Comparison of ENCODE assay signal across 23 cellular contexts in the genomic region with DNA sequence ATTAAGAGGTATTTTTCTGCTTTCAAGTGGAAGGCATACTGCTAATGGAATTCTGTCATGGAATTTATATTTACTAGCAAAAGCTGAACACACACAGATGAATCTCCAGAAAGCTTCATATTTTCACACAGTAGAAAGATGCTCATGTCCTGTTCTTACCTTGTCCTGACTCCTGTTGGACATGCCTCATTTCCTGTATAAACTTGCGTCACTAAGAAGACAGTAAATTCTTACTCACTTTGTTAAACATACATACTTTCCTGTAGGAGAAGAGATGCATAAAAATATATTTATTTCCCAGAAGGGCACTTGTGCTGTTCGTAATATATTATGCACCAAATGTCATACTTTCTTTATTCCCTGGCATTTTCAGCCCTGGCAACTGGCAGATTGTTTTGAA.
DNase-seq lines count a peak whose midpoint lies in the region; ATAC-seq, FAIRE-seq and TF ChIP-seq lines count a peak whose summit lies in the region.
"Had no signal": no experiment of that assay in that cellular context is flagged by ENCODE, and none has a peak within 500 bp of the region (broad histone marks: within the 10 kb centered on the region; RNA-seq: fewer than 3 reads in every experiment).

No MANE protein-coding gene starts in this region.

- CTCF ChIA-PET in activated CD4-positive, alpha-beta memory T cell treated with anti-CD3 and anti-CD28 coated beads for 36 hours (lab: Charles Lee), result no interaction called here

- no peaks in the 10 kb centered on the region for H3K9me3 ChIP-seq in cardiac muscle cell (ENCODE audit: low read depth)
- H3K9me3 ChIP-seq in astrocyte (ENCODE audit: insufficient read depth, low read depth, low read length), result no peaks in the 10 kb centered on the region
- H3K9me3 ChIP-seq in transverse colon, result no peaks in the 10 kb centered on the region
- H3K9me3 ChIP-seq: psoas muscle, uterus had no signal

- no peak for TF ChIP-seq POLR2A in transverse colon (IDR thresholded peaks at IDR 0.05)

- peaks cover 9% of the 10 kb centered on the region for H3K4me1 Mint-ChIP-seq in astrocyte (ENCODE audit: low read depth, unreplicated experiment)
- no peaks in the 10 kb centered on the region for H3K4me1 Mint-ChIP-seq in activated CD4-positive, alpha-beta memory T cell treated with anti-CD3 and anti-CD28 coated beads for 36 hours (ENCODE audit: low read depth)
- H3K4me1 Mint-ChIP-seq: activated naive CD8-positive, alpha-beta T cell treated with anti-CD3 and anti-CD28 coated beads for 36 hours; CD4-positive, alpha-beta memory T cell; immature natural killer cell; memory B cell; nephron had no signal

- H2AFZ ChIP-seq in astrocyte (ENCODE audit: low read depth, low read length), result no peak overlapping the region

- POLR2A ChIA-PET in activated CD4-positive, alpha-beta memory T cell treated with anti-CD3 and anti-CD28 coated beads for 36 hours (lab: Charles Lee), result no interaction called here

- H3K27ac ChIP-seq in cardiac muscle cell, result peak overlapping the region; percentile 55
- H3K27ac ChIP-seq in astrocyte (ENCODE audit: low read depth, low read length), result peak overlapping the region; percentile 62
- peak overlapping the region in 3 of 4 donors; percentile 2 to 29 (median 26) for H3K27ac ChIP-seq in transverse colon
- H3K27ac ChIP-seq: psoas muscle had no signal

- WGBS in transverse colon (ENCODE audit: low coverage in 1 of 2), 2 donors, result 67 to 75% methylated on average over 2 of the region's 2 CpGs

- no peaks in the 10 kb centered on the region for H4K20me1 ChIP-seq in astrocyte (ENCODE audit: insufficient read depth, low read length)

- intact Hi-C loops in cardiac septum (cut with DNase I), result no loop called here
- intact Hi-C loops in transverse colon (cut with DNase I; ENCODE audit: low total_unique reads), result no loop called here
- intact Hi-C loops in activated CD4-positive, alpha-beta memory T cell treated with anti-CD3 and anti-CD28 coated beads for 36 hours (cut with micrococcal nuclease), result no loop called here

- peak; percentile 39 for TF ChIP-seq EP300 in transverse colon (IDR thresholded peaks at IDR 0.05; ENCODE audit: low read depth)

- H3K27me3 ChIP-seq in cardiac muscle cell (no peaks in the 10 kb centered on the region), astrocyte (ENCODE audit: insufficient read depth, low read length) (no peaks in the 10 kb centered on the region), transverse colon (no peaks in the 10 kb centered on the region)
- H3K27me3 ChIP-seq: uterus had no signal

- H3K9me3 Mint-ChIP-seq in astrocyte (ENCODE audit: unreplicated experiment), result peaks cover 2% of the 10 kb centered on the region
- no peaks in the 10 kb centered on the region for H3K9me3 Mint-ChIP-seq in activated CD4-positive, alpha-beta memory T cell treated with anti-CD3 and anti-CD28 coated beads for 36 hours
- H3K9me3 Mint-ChIP-seq: activated naive CD8-positive, alpha-beta T cell treated with anti-CD3 and anti-CD28 coated beads for 36 hours; activated T-cell treated with anti-CD3 and anti-CD28 coated beads, Interleukin-2, amount 50 U/mL, for 4 hours; effector memory CD8-positive, alpha-beta T cell; memory B cell had no signal

- H3K27ac Mint-ChIP-seq in astrocyte (ENCODE audit: unreplicated experiment), result no peak overlapping the region
- H3K27ac Mint-ChIP-seq in activated CD4-positive, alpha-beta memory T cell treated with anti-CD3 and anti-CD28 coated beads for 36 hours, result no peak overlapping the region
- H3K27ac Mint-ChIP-seq: activated naive CD8-positive, alpha-beta T cell treated with anti-CD3 and anti-CD28 coated beads for 36 hours; CD4-positive, alpha-beta memory T cell; effector memory CD8-positive, alpha-beta T cell; immature natural killer cell; memory B cell; nephron had no signal

- in situ Hi-C loops in transverse colon (cut with MboI; ENCODE audit: low pct_ligation_motif_present in 1 of 4, low pct_unique_long_range_greater_than_20kb in 1 of 4, low sequenced_read_pairs in 3 of 4), result no loop called here

- DNase-seq in cardiac muscle cell (ENCODE audit: low read depth in 1 of 2, low spot score in 1 of 2) (peak in 1 of 2 donors; percentile 63), cardiac septum (ENCODE audit: low spot score) (no peak), astrocyte (ENCODE audit: low read depth) (peak; percentile 73), fibroblast of villous mesenchyme (ENCODE audit: low read depth) (peak; percentile 88), transverse colon (no peak), iPS-NIHi7 (ENCODE audit: extremely low spot score) (no peak)
- DNase-seq in activated CD4-positive, alpha-beta memory T cell treated with anti-CD3 and anti-CD28 coated beads for 36 hours, result no peak
- DNase-seq: activated CD4-positive, alpha-beta T cell treated with anti-CD3 and anti-CD28 coated beads, Interleukin-2, amount 50 U/mL, for 48 hours; activated naive CD8-positive, alpha-beta T cell treated with anti-CD3 and anti-CD28 coated beads for 36 hours; activated T-cell treated with anti-CD3 and anti-CD28 coated beads, Interleukin-2, amount 50 U/mL, for 4 hours; CD4-positive, alpha-beta memory T cell; effector memory CD8-positive, alpha-beta T cell; immature natural killer cell; NCI-H146; NCI-H345; psoas muscle; stimulated activated CD4-positive, alpha-beta T cell treated with anti-CD3 and anti-CD28 coated beads, Interleukin-15, amount 100 ng/mL, for 24 hours; stimulated activated naive CD8-positive, alpha-beta T cell treated with anti-CD3 and anti-CD28 coated beads, Interleukin-15, Interleukin-2, amounts not matched to agents 100 U/mL and 50 U/mL, for 24 hours; uterus had no signal

- H3K9ac ChIP-seq in astrocyte (ENCODE audit: low read length), result peak overlapping the region; percentile 48

- H3K4me3 ChIP-seq in cardiac muscle cell (no peak overlapping the region), astrocyte (ENCODE audit: insufficient read depth, low read depth, low read length) (no peak overlapping the region), fibroblast of villous mesenchyme (ENCODE audit: low read depth, low read length) (no peak overlapping the region), transverse colon (no peak overlapping the region)
- H3K4me3 ChIP-seq: psoas muscle, uterus had no signal

- H3K36me3 Mint-ChIP-seq in astrocyte (ENCODE audit: low read depth, unreplicated experiment), result no peaks in the 10 kb centered on the region
- no peaks in the 10 kb centered on the region for H3K36me3 Mint-ChIP-seq in activated CD4-positive, alpha-beta memory T cell treated with anti-CD3 and anti-CD28 coated beads for 36 hours
- H3K36me3 Mint-ChIP-seq: activated naive CD8-positive, alpha-beta T cell treated with anti-CD3 and anti-CD28 coated beads for 36 hours; CD4-positive, alpha-beta memory T cell; immature natural killer cell; memory B cell had no signal

- peaks cover 6% of the 10 kb centered on the region for H3K79me2 ChIP-seq in astrocyte (ENCODE audit: insufficient read depth, low read length)

- H3K4me3 Mint-ChIP-seq in astrocyte (ENCODE audit: unreplicated experiment), result no peak overlapping the region
- no peak overlapping the region for H3K4me3 Mint-ChIP-seq in activated CD4-positive, alpha-beta memory T cell treated with anti-CD3 and anti-CD28 coated beads for 36 hours
- H3K4me3 Mint-ChIP-seq: activated naive CD8-positive, alpha-beta T cell treated with anti-CD3 and anti-CD28 coated beads for 36 hours; activated T-cell treated with anti-CD3 and anti-CD28 coated beads, Interleukin-2, amount 50 U/mL, for 4 hours; CD4-positive, alpha-beta memory T cell; effector memory CD8-positive, alpha-beta T cell; immature natural killer cell; memory B cell; nephron had no signal

- peak; percentile 63 for FAIRE-seq in astrocyte (lab: Jason Lieb, UNC)
- FAIRE-seq: A204.1 had no signal

- ATAC-seq in GM18520 (IDR thresholded peaks at IDR 0.05; ENCODE audit: unreplicated experiment), result no peak
- ATAC-seq: activated T-cell treated with anti-CD3 and anti-CD28 coated beads, Interleukin-2, amount 50 U/mL, for 4 hours; effector memory CD8-positive, alpha-beta T cell; psoas muscle; stimulated activated naive CD8-positive, alpha-beta T cell treated with anti-CD3 and anti-CD28 coated beads, Interleukin-15, Interleukin-2, amounts not matched to agents 100 U/mL and 50 U/mL, for 24 hours had no signal

- peaks cover 8% of the 10 kb centered on the region for H3K4me1 ChIP-seq in cardiac muscle cell (ENCODE audit: low read depth)
- H3K4me1 ChIP-seq in astrocyte (ENCODE audit: insufficient read depth, low read length), result peaks cover 26% of the 10 kb centered on the region
- peaks cover 0 to 3% (median 0%) of the 10 kb centered on the region in 4 donors for H3K4me1 ChIP-seq in transverse colon
- H3K4me1 ChIP-seq: psoas muscle, uterus had no signal

- no peak overlapping the region for H3K4me2 ChIP-seq in astrocyte (ENCODE audit: low read length)

- no peaks in the 10 kb centered on the region for H3K36me3 ChIP-seq in cardiac muscle cell
- no peaks in the 10 kb centered on the region for H3K36me3 ChIP-seq in astrocyte (ENCODE audit: insufficient read depth, low read length)
- no peaks in the 10 kb centered on the region for H3K36me3 ChIP-seq in transverse colon
- H3K36me3 ChIP-seq: uterus had no signal

- no peaks in the 10 kb centered on the region for H3K27me3 Mint-ChIP-seq in astrocyte (ENCODE audit: low read depth, unreplicated experiment)
- peaks cover 1% of the 10 kb centered on the region for H3K27me3 Mint-ChIP-seq in activated CD4-positive, alpha-beta memory T cell treated with anti-CD3 and anti-CD28 coated beads for 36 hours

- TF ChIP-seq CTCF in cardiac muscle cell (IDR thresholded peaks at IDR 0.05; ENCODE audit: low read depth, low read length), result no peak
- TF ChIP-seq CTCF in astrocyte (IDR thresholded peaks at IDR 0.05; ENCODE audit: insufficient read depth, low read depth, low read length), result no peak
- TF ChIP-seq CTCF in fibroblast of villous mesenchyme (IDR thresholded peaks at IDR 0.05; ENCODE audit: insufficient read depth, low read depth, low read length), result no peak
- TF ChIP-seq CTCF in transverse colon (IDR thresholded peaks at IDR 0.05), result no peak

Comparison
In these comparisons a context has a peak if more than half of its experiments do, and no peak if none do; other contexts are left out.
1. DNase-seq: peak in astrocyte (single experiment) and fibroblast of villous mesenchyme (single experiment); none in cardiac septum (single experiment), transverse colon (single experiment), activated CD4-positive, alpha-beta memory T cell treated with anti-CD3 and anti-CD28 coated beads for 36 hours (single experiment) and iPS-NIHi7 (single experiment).
2. Peak in every context shown above with its lines, with median percentiles within 50 percentile points of each other: H3K27ac ChIP-seq.